In the genomic region with DNA sequence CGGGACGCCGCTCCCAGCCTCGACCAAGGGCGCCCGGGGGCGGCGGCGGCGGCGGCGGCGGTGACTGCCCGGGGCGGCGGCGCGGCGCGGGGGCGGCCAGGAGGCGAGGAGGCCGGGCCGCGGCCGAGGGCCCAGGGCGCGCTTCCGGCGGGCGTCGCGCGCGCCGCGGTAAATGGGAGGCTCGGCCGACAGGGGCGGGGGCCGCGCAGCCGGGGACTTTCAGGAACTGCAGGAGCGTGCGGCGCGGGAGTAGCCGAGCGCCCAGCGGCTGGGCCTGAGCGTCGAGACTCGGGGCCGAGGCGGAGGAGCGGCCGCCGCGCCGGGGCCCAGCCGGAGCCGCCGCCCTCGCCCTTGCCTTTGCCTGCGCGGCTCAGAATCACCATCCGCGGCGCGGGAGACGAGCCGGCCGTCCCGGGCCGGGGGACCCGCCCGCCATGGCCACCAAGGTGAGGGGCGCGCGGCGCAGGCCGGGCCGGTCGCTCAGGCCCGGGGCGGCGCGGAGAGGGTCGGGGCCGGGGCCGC, we compare ENCODE assay signal across 8 cellular contexts. TPM values are rescaled to one million over a fixed set of nuclear protein-coding genes. Genes with fewer than 3 reads are reported as not detected.
DNase-seq lines count a peak whose midpoint lies in the region; ATAC-seq lines count a peak whose summit lies in the region.

A gene (plus strand): TSS at position 246 of the 522 bp plus-strand sequence. CDS start 189 bp downstream, at position 435.

- peaks cover 33% of the 10 kb centered on the region for H3K4me1 Mint-ChIP-seq in stimulated activated effector memory CD8-positive, alpha-beta T cell treated with anti-CD3 and anti-CD28 coated beads, Interleukin-12 subunit alpha, Interleukin-12 subunit beta, amount 100 ng/mL, for 72 hours

- H3K27me3 ChIP-seq in mononuclear cell (ENCODE audit: insufficient read depth, low read length): peaks cover 13% of the 10 kb centered on the region

- peak within 1 kb of the TSS; percentile 83 for H3K4me3 Mint-ChIP-seq in stimulated activated effector memory CD8-positive, alpha-beta T cell treated with anti-CD3 and anti-CD28 coated beads, Interleukin-12 subunit alpha, Interleukin-12 subunit beta, amount 100 ng/mL, for 72 hours

- ATAC-seq in GM18909 (IDR thresholded peaks at IDR 0.05; ENCODE audit: poor library complexity, unreplicated experiment): peak; percentile 77
- ATAC-seq in HG03139 (IDR thresholded peaks at IDR 0.05; ENCODE audit: unreplicated experiment): peak; percentile 48
- peak; percentile 82 for ATAC-seq in stimulated activated effector memory CD8-positive, alpha-beta T cell treated with anti-CD3 and anti-CD28 coated beads, Interleukin-12 subunit alpha, Interleukin-12 subunit beta, amount 100 ng/mL, for 72 hours

- H3K9me3 ChIP-seq in mononuclear cell (ENCODE audit: low read depth, low read length): no peaks in the 10 kb centered on the region

- peak within 1 kb of the TSS; percentile 69 for H3K4me3 ChIP-seq in mononuclear cell (ENCODE audit: low read length)

- H3K4me1 ChIP-seq in mononuclear cell (ENCODE audit: insufficient read depth, low read length): peaks cover 18% of the 10 kb centered on the region

- peak within 1 kb of the TSS; percentile 93 for H3K27ac ChIP-seq in epithelial cell of prostate

- peaks cover 47% of the 10 kb centered on the region for H3K36me3 Mint-ChIP-seq in stimulated activated effector memory CD8-positive, alpha-beta T cell treated with anti-CD3 and anti-CD28 coated beads, Interleukin-12 subunit alpha, Interleukin-12 subunit beta, amount 100 ng/mL, for 72 hours

- no peaks in the 10 kb centered on the region for H3K9me3 Mint-ChIP-seq in stimulated activated effector memory CD8-positive, alpha-beta T cell treated with anti-CD3 and anti-CD28 coated beads, Interleukin-12 subunit alpha, Interleukin-12 subunit beta, amount 100 ng/mL, for 72 hours

- H3K27ac Mint-ChIP-seq in stimulated activated effector memory CD8-positive, alpha-beta T cell treated with anti-CD3 and anti-CD28 coated beads, Interleukin-12 subunit alpha, Interleukin-12 subunit beta, amount 100 ng/mL, for 72 hours: peak within 1 kb of the TSS; percentile 99

- DNase-seq in AG20443 (ENCODE audit: low spot score) (peak; percentile 90), NOMO-1 treated with dmso at 0.1 percent for 144 hours (lab: John Stamatoyannopoulos, UW; ENCODE audit: unreplicated experiment) (peak; percentile 60), activated T-cell treated with anti-CD3 and anti-CD28 coated beads for 4 hours (peak; percentile 32), epithelial cell of prostate (ENCODE audit: low read depth, low spot score) (no peak)
- peak; percentile 53 to 75 for DNase-seq in stimulated activated effector memory CD8-positive, alpha-beta T cell treated with anti-CD3 and anti-CD28 coated beads, Interleukin-12 subunit alpha, Interleukin-12 subunit beta, amount 100 ng/mL, for 72 hours (ENCODE audit: low spot score in 2 of 2)

RNA-seq across cellular contexts. Expression of the gene that starts here (rescaled TPM):
- 42.3 TPM for total RNA-seq in mononuclear cell
